ENCODE assay signal across 18 cellular contexts in genomic region chr12:114747156-114747555, GRCh38.
DNase-seq lines count a peak whose midpoint lies in the region; ATAC-seq and TF ChIP-seq lines count a peak whose summit lies in the region.
"Had no signal": no experiment of that assay in that cellular context is flagged by ENCODE, and none has a peak within 500 bp of the region (broad histone marks: within the 10 kb centered on the region; RNA-seq: fewer than 3 reads in every experiment).

No MANE protein-coding gene starts in this region.

- no peaks in the 10 kb centered on the region for H3K36me3 ChIP-seq in vagina
- no peaks in the 10 kb centered on the region for H3K36me3 ChIP-seq in Peyer's patch

- H3K27ac ChIP-seq in vagina, result peak overlapping the region; percentile 69
- peak overlapping the region in 2 of 4 donors; percentile 55 to 62 for H3K27ac ChIP-seq in Peyer's patch
- H3K27ac ChIP-seq: GM23248, SK-N-MC had no signal

- H3K4me3 Mint-ChIP-seq in HFFc6, result peak overlapping the region; percentile 63; the same call in 1 of the 2 replicates
- peak overlapping the region in 1 of 3 experiments; percentile 23 for H3K4me3 Mint-ChIP-seq in nephron
- H3K4me3 Mint-ChIP-seq in CD14-positive monocyte, result no peak overlapping the region
- H3K4me3 Mint-ChIP-seq: CD4-positive, CD25-positive, alpha-beta regulatory T cell had no signal

- DNase-seq in HFFc6 (no peak), fibroblast of mammary gland (ENCODE audit: low read depth) (peak; percentile 81), vagina (ENCODE audit: extremely low spot score in 2 of 2) (no peak), CD14-positive monocyte (ENCODE audit: low spot score) (no peak), Peyer's patch (no peak)
- DNase-seq: Calu3; CD4-positive, CD25-positive, alpha-beta regulatory T cell; DMS79; NCI-H1048; NCI-H1694; NCI-H2107; NCI-H69; NK-92 treated with Interleukin-12 subunit alpha and Interleukin-12 subunit beta, amount 100 ng/mL, for 24 hours had no signal

- peaks cover 2% of the 10 kb centered on the region for H3K27me3 Mint-ChIP-seq in HFFc6 (ENCODE audit: insufficient read depth)
- peaks cover 13% of the 10 kb centered on the region for H3K27me3 Mint-ChIP-seq in nephron (ENCODE audit: low read depth)
- peaks cover 5 to 15% (median 8%) of the 10 kb centered on the region in 3 donors for H3K27me3 Mint-ChIP-seq in CD14-positive monocyte (ENCODE audit: low read depth in 3 of 3)

- ATAC-seq in HG03175 (IDR thresholded peaks at IDR 0.05; ENCODE audit: unreplicated experiment), result no peak
- ATAC-seq: GM12878 had no signal

- H3K4me1 Mint-ChIP-seq in HFFc6 (ENCODE audit: low read depth) (peaks cover 32% of the 10 kb centered on the region), nephron (peaks cover 72% of the 10 kb centered on the region), CD14-positive monocyte (peaks cover 13% of the 10 kb centered on the region)
- H3K4me1 Mint-ChIP-seq: CD4-positive, CD25-positive, alpha-beta regulatory T cell had no signal

- no peaks in the 10 kb centered on the region for H3K27me3 ChIP-seq in vagina
- H3K27me3 ChIP-seq in Peyer's patch, result no peaks in the 10 kb centered on the region

- H3K4me3 ChIP-seq in fibroblast of mammary gland (ENCODE audit: control insufficient read depth, low read depth, low read length) (no peak overlapping the region), vagina (peak overlapping the region in 1 of 2 donors; percentile 12), Peyer's patch (no peak overlapping the region)
- H3K4me3 ChIP-seq: GM12878, GM23248, SK-N-MC had no signal

- no peaks in the 10 kb centered on the region for H3K36me3 Mint-ChIP-seq in HFFc6 (ENCODE audit: low read depth)
- no peaks in the 10 kb centered on the region for H3K36me3 Mint-ChIP-seq in nephron (ENCODE audit: low read depth)
- no peaks in the 10 kb centered on the region for H3K36me3 Mint-ChIP-seq in CD14-positive monocyte
- H3K36me3 Mint-ChIP-seq: CD4-positive, CD25-positive, alpha-beta regulatory T cell had no signal

- TF ChIP-seq CTCF in HFFc6 (IDR thresholded peaks at IDR 0.05), result no peak
- no peak for TF ChIP-seq CTCF in fibroblast of mammary gland (conservative IDR thresholded peaks at IDR 0.05; ENCODE audit: control insufficient read depth, insufficient read depth, low read depth, low read length)
- TF ChIP-seq CTCF in nephron (IDR thresholded peaks at IDR 0.05; ENCODE audit: unreplicated experiment in 3 of 3), result no peak
- no peak for TF ChIP-seq CTCF in vagina (IDR thresholded peaks at IDR 0.05)
- TF ChIP-seq CTCF in CD14-positive monocyte (IDR thresholded peaks at IDR 0.05), result no peak
- TF ChIP-seq CTCF in Peyer's patch (IDR thresholded peaks at IDR 0.05), result no peak

- no peak for TF ChIP-seq POLR2A in vagina (IDR thresholded peaks at IDR 0.05)
- TF ChIP-seq POLR2A in Peyer's patch (IDR thresholded peaks at IDR 0.05), result no peak

- H3K9me3 ChIP-seq in vagina (no peaks in the 10 kb centered on the region), Peyer's patch (no peaks in the 10 kb centered on the region)

- H3K27ac Mint-ChIP-seq in HFFc6 (peak overlapping the region; percentile 72; the same call in 1 of the 2 replicates), nephron (peak overlapping the region; percentile 76 to 98 (median 95)), CD14-positive monocyte (peak overlapping the region in 1 of 7 donors; percentile 89)
- H3K27ac Mint-ChIP-seq: CD4-positive, CD25-positive, alpha-beta regulatory T cell had no signal

- H3K4me1 ChIP-seq in vagina (peaks cover 12% of the 10 kb centered on the region), Peyer's patch (no peaks in the 10 kb centered on the region)

- intact Hi-C loops in vagina (cut with DNase I) (no loop called here), CD14-positive monocyte (cut with micrococcal nuclease) (no loop called here)

- H3K9me3 Mint-ChIP-seq in HFFc6, result no peaks in the 10 kb centered on the region
- no peaks in the 10 kb centered on the region for H3K9me3 Mint-ChIP-seq in nephron
- H3K9me3 Mint-ChIP-seq in CD14-positive monocyte, result peaks cover 0 to 2% (median 0%) of the 10 kb centered on the region in 7 donors
